In genomic region chr4:95290702-95291101, GRCh38 we compare ENCODE assay signal across 1 cellular context.
A peak's percentile ranks its signal among the peaks of the same experiment; 100 is the strongest.
TF ChIP-seq lines count a peak whose summit lies in the region.

No MANE protein-coding gene starts in this region.

TF ChIP-seq in GM12878, 131 proteins besides CTCF, POLR2A, EP300 and RAD21 (continued from another document):
- TF ChIP-seq ATF3 (IDR thresholded peaks at IDR 0.05; ENCODE audit: borderline replicate concordance, extremely low read depth, low read depth, low read length) (no peak), MTA2 (IDR thresholded peaks at IDR 0.05; ENCODE audit: low read depth) (peak; percentile 12; the same call in 1 of the 2 replicates)
TF ChIP-seq in GM12878: peak in this region for 5.
